17 cellular contexts compared by ENCODE assay signal in genomic region chr4:110865611-110866254, GRCh38.
DNase-seq lines count a peak whose midpoint lies in the region; ATAC-seq and TF ChIP-seq lines count a peak whose summit lies in the region.
"Had no signal": no experiment of that assay in that cellular context is flagged by ENCODE, and none has a peak within 500 bp of the region (broad histone marks: within the 10 kb centered on the region; RNA-seq: fewer than 3 reads in every experiment).

No MANE protein-coding gene starts in this region.

- H3K9me3 ChIP-seq in ovary = no peaks in the 10 kb centered on the region
- H3K9me3 ChIP-seq: body of pancreas, SJCRH30, thyroid gland had no signal

- CTCF ChIA-PET in WTC11 (lab: Charles Lee) = no interaction called here

- H3K27me3 Mint-ChIP-seq in WTC11 (ENCODE audit: low read depth) = no peaks in the 10 kb centered on the region
- H3K27me3 Mint-ChIP-seq: activated CD4-positive, alpha-beta memory T cell treated with anti-CD3 and anti-CD28 coated beads, Interleukin-2, amount 10 ng/mL, durations not matched to agents 7 days and 5 days; CD4-positive, alpha-beta memory T cell had no signal

- 0 out of 2 replicates have a peak overlapping the region, but pooled peaks have one; percentile 20 for H3K27ac ChIP-seq in VCaP
- no peak overlapping the region for H3K27ac ChIP-seq in ovary
- H3K27ac ChIP-seq: body of pancreas, SJCRH30, thyroid gland had no signal

- TF ChIP-seq EP300 in ovary (IDR thresholded peaks at IDR 0.05) = no peak

- H3K4me3 ChIP-seq in ovary = no peak overlapping the region
- H3K4me3 ChIP-seq: body of pancreas, SJCRH30, thyroid gland had no signal

- 0 out of 2 replicates have a peak, but pooled peaks cover 4% of the 10 kb centered on the region for H3K9me3 Mint-ChIP-seq in WTC11
- H3K9me3 Mint-ChIP-seq: activated CD4-positive, alpha-beta memory T cell treated with anti-CD3 and anti-CD28 coated beads, Interleukin-2, amount 10 ng/mL, durations not matched to agents 7 days and 5 days; activated T-helper 2 cell treated with anti-CD3 and anti-CD28 coated beads, Interferon-gamma antibody, Interleukin-2, Interleukin-4, amounts not matched to agents 10 μg/mL and 5 μg/mL and 100 μg/mL, durations not matched to agents 14 hours and 24 hours and 36 hours; CD4-positive, alpha-beta memory T cell had no signal

- no peak for TF ChIP-seq POLR2A in ovary (IDR thresholded peaks at IDR 0.05)

- no peak overlapping the region for H3K27ac Mint-ChIP-seq in WTC11
- H3K27ac Mint-ChIP-seq: activated CD4-positive, alpha-beta memory T cell treated with anti-CD3 and anti-CD28 coated beads, Interleukin-2, amount 10 ng/mL, durations not matched to agents 7 days and 5 days; activated T-helper 2 cell treated with anti-CD3 and anti-CD28 coated beads, Interferon-gamma antibody, Interleukin-2, Interleukin-4, amounts not matched to agents 10 μg/mL and 5 μg/mL and 100 μg/mL, durations not matched to agents 14 hours and 24 hours and 36 hours; CD4-positive, alpha-beta memory T cell had no signal

- no peaks in the 10 kb centered on the region for H3K27me3 ChIP-seq in ovary
- H3K27me3 ChIP-seq: body of pancreas, SJCRH30, thyroid gland had no signal

- intact Hi-C loops in ovary (cut with DNase I) = no loop called here

- H3K4me1 ChIP-seq in ovary (ENCODE audit: insufficient read depth) = no peaks in the 10 kb centered on the region
- H3K4me1 ChIP-seq: body of pancreas, thyroid gland had no signal

- TF ChIP-seq CTCF in VCaP (conservative IDR thresholded peaks at IDR 0.05) (no peak), ovary (IDR thresholded peaks at IDR 0.05) (no peak), WTC11 (IDR thresholded peaks at IDR 0.05) (no peak)

- WGBS in ovary, 3 donors = 9 to 42% (median 17%) methylated on average over 1 of the region's 1 CpG

- no peaks in the 10 kb centered on the region for H3K36me3 Mint-ChIP-seq in WTC11
- H3K36me3 Mint-ChIP-seq: CD4-positive, alpha-beta memory T cell had no signal

- no peaks in the 10 kb centered on the region for H3K36me3 ChIP-seq in ovary
- H3K36me3 ChIP-seq: SJCRH30, thyroid gland had no signal

- no peaks in the 10 kb centered on the region for H3K4me1 Mint-ChIP-seq in WTC11
- H3K4me1 Mint-ChIP-seq: activated CD4-positive, alpha-beta memory T cell treated with anti-CD3 and anti-CD28 coated beads, Interleukin-2, amount 10 ng/mL, durations not matched to agents 7 days and 5 days; CD4-positive, alpha-beta memory T cell had no signal

- DNase-seq in GM04503 (ENCODE audit: low read depth) = peak; percentile 76
- peak; percentile 4 for DNase-seq in foreskin melanocyte
- peak; percentile 67 for DNase-seq in stromal cell of bone marrow (ENCODE audit: low read depth)
- no peak for DNase-seq in NCI-H345 (lab: John Stamatoyannopoulos, UW)
- DNase-seq in ovary = no peak
- no peak for DNase-seq in WTC11 (ENCODE audit: low spot score)
- DNase-seq: activated CD4-positive, alpha-beta memory T cell treated with anti-CD3 and anti-CD28 coated beads, Interleukin-2, amount 10 ng/mL, durations not matched to agents 7 days and 5 days; body of pancreas; CD4-positive, alpha-beta memory T cell; GF-D8; islet precursor cell; NCI-H1417 treated with DMSO at 0.1 percent for 48 hours; NCI-H510A; thyroid gland had no signal

- ATAC-seq in WTC11 = no peak
- ATAC-seq: body of pancreas had no signal

- H3K4me3 Mint-ChIP-seq in WTC11 = no peak overlapping the region
- H3K4me3 Mint-ChIP-seq: activated CD4-positive, alpha-beta memory T cell treated with anti-CD3 and anti-CD28 coated beads, Interleukin-2, amount 10 ng/mL, durations not matched to agents 7 days and 5 days; CD4-positive, alpha-beta memory T cell had no signal

- POLR2A ChIA-PET in WTC11 (lab: Charles Lee) = no interaction called here

TF ChIP-seq in WTC11, 78 proteins besides CTCF, POLR2A, EP300 and RAD21:
- TF ChIP-seq ERG (CRISPR knock-in tag; IDR thresholded peaks at IDR 0.05) (no peak), NFATC4 (CRISPR knock-in tag; IDR thresholded peaks at IDR 0.05) (no peak), NFYB (CRISPR knock-in tag; conservative IDR thresholded peaks at IDR 0.05; ENCODE audit: low read depth) (no peak), TP53 (CRISPR knock-in tag; IDR thresholded peaks at IDR 0.05) (no peak)
- TF ChIP-seq, protein P1, sequence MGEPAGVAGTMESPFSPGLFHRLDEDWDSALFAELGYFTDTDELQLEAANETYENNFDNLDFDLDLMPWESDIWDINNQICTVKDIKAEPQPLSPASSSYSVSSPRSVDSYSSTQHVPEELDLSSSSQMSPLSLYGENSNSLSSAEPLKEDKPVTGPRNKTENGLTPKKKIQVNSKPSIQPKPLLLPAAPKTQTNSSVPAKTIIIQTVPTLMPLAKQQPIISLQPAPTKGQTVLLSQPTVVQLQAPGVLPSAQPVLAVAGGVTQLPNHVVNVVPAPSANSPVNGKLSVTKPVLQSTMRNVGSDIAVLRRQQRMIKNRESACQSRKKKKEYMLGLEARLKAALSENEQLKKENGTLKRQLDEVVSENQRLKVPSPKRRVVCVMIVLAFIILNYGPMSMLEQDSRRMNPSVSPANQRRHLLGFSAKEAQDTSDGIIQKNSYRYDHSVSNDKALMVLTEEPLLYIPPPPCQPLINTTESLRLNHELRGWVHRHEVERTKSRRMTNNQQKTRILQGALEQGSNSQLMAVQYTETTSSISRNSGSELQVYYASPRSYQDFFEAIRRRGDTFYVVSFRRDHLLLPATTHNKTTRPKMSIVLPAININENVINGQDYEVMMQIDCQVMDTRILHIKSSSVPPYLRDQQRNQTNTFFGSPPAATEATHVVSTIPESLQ (CRISPR knock-in tag; IDR thresholded peaks at IDR 0.05) = no peak

Comparison
In these comparisons a context has a peak if more than half of its experiments do, and no peak if none do; other contexts are left out.
1. DNase-seq: peak in GM04503 (single experiment), foreskin melanocyte (single experiment) and stromal cell of bone marrow (single experiment); none in NCI-H345 (single experiment), ovary (0 of 5) and WTC11 (single experiment).